Comparison of ENCODE assay signal across 8 cellular contexts in genomic region chr17:41967141-41967920, GRCh38. TPM values are rescaled to one million over a fixed set of nuclear protein-coding genes. Genes with fewer than 3 reads are reported as not detected.
DNase-seq lines count a peak whose midpoint lies in the region; ATAC-seq, FAIRE-seq and TF ChIP-seq lines count a peak whose summit lies in the region.

No MANE protein-coding gene starts in this region.

- intact Hi-C loops in pancreas (cut with DNase I) = loop anchor here in 1 of 3 donors (10.0 kb wide), 1 partner anchor 147 kb away; the partner anchor contains the start of gene DHX58

- no peaks in the 10 kb centered on the region for H3K9me3 Mint-ChIP-seq in activated T-helper 17 cell treated with anti-CD3 and anti-CD28 coated beads, Interleukin-2, amount 50 U/mL, for 72 hours

- H3K36me3 ChIP-seq in ACC112 (ENCODE audit: insufficient read depth, low read length) = peaks cover 18% of the 10 kb centered on the region; the same call in 1 of the 2 replicates
- peaks cover 0 to 8% (median 0%) of the 10 kb centered on the region in 3 donors for H3K36me3 ChIP-seq in pancreas

- H3K27me3 ChIP-seq in ACC112 (ENCODE audit: insufficient read depth, low read length) (no peaks in the 10 kb centered on the region), pancreas (no peaks in the 10 kb centered on the region)

- no peak for TF ChIP-seq CTCF in pancreas (IDR thresholded peaks at IDR 0.05)

- FAIRE-seq in frontal cortex (lab: Jason Lieb, UNC) (no peak), pancreas (lab: Jason Lieb, UNC) (no peak)

- H3K27ac Mint-ChIP-seq in activated T-helper 17 cell treated with anti-CD3 and anti-CD28 coated beads, Interleukin-2, amount 50 U/mL, for 72 hours = peak overlapping the region; percentile 80

- peaks cover 46% of the 10 kb centered on the region for H3K79me2 ChIP-seq in ACC112 (ENCODE audit: control insufficient read depth, insufficient read depth, low read length, unreplicated experiment)

- peak overlapping the region; percentile 62 for H2AFZ ChIP-seq in ACC112 (ENCODE audit: low read length, unreplicated experiment)

- H3K27ac ChIP-seq in ACC112 (ENCODE audit: low read depth, low read length) = peak overlapping the region; percentile 60
- peak overlapping the region; percentile 79 to 87 (median 82) for H3K27ac ChIP-seq in pancreas

- 4 to 8% methylated on average over 30 to 39 of the region's 39 CpGs for WGBS in pancreas, 2 donors

- DNase-seq in NAMALWA (ENCODE audit: low spot score) = peak; percentile 63
- peak; percentile 65 to 78 for DNase-seq in frontal cortex (ENCODE audit: low spot score in 2 of 2)
- DNase-seq in pancreas = peak; percentile 35 to 76 (median 54)
- no peak for DNase-seq in NCI-H524 treated with DMSO at 0.1 percent for 48 hours (lab: John Stamatoyannopoulos, UW)

- peak overlapping the region; percentile 75 for H3K4me3 Mint-ChIP-seq in activated T-helper 17 cell treated with anti-CD3 and anti-CD28 coated beads, Interleukin-2, amount 50 U/mL, for 72 hours

- H3K36me3 Mint-ChIP-seq in activated T-helper 17 cell treated with anti-CD3 and anti-CD28 coated beads, Interleukin-2, amount 50 U/mL, for 72 hours (ENCODE audit: low read depth) = peaks cover 47% of the 10 kb centered on the region

- no peaks in the 10 kb centered on the region for H3K27me3 Mint-ChIP-seq in activated T-helper 17 cell treated with anti-CD3 and anti-CD28 coated beads, Interleukin-2, amount 50 U/mL, for 72 hours

- peaks cover 13% of the 10 kb centered on the region for H3K4me1 Mint-ChIP-seq in activated T-helper 17 cell treated with anti-CD3 and anti-CD28 coated beads, Interleukin-2, amount 50 U/mL, for 72 hours

- peak overlapping the region; percentile 81 for H3K4me3 ChIP-seq in ACC112 (ENCODE audit: low read depth, low read length)
- H3K4me3 ChIP-seq in pancreas = peak overlapping the region; percentile 86 to 95 (median 90)

- H3K4me1 ChIP-seq in ACC112 (ENCODE audit: control insufficient read depth, insufficient read depth, low read length, unreplicated experiment) (peaks cover 26% of the 10 kb centered on the region), pancreas (peaks cover 14 to 35% (median 18%) of the 10 kb centered on the region in 3 donors)

- ATAC-seq in GM19023 (IDR thresholded peaks at IDR 0.05; ENCODE audit: unreplicated experiment) (peak; percentile 14), pancreas (peak in 3 of 4 donors; percentile 0 to 1 (median 0)), HG03139 (IDR thresholded peaks at IDR 0.05; ENCODE audit: unreplicated experiment) (no peak)
- peak; percentile 10 for ATAC-seq in activated T-helper 17 cell treated with anti-CD3 and anti-CD28 coated beads, Interleukin-2, amount 50 U/mL, for 72 hours (replicated peaks)

- H3K9me3 ChIP-seq in pancreas = no peaks in the 10 kb centered on the region

RNA-seq across cellular contexts. Expression of gene CNP, which starts 0.7 kb away (rescaled TPM):
- total RNA-seq in activated T-helper 17 cell treated with anti-CD3 and anti-CD28 coated beads, Interleukin-2, amount 50 U/mL, for 72 hours = 10 to 100 TPM; 51.4 to 82.9 TPM
- 50.5 TPM for total RNA-seq in frontal cortex
- 10 to 100 TPM; 26.3 to 45.8 (median 32.1) TPM for total RNA-seq in pancreas
- polyA plus RNA-seq in pancreas = 10 to 100 TPM; 26.4 to 34.4 TPM

RNA-seq across cellular contexts. Expression of gene ODAD4, which starts 36.9 kb away (rescaled TPM):
- under 1 TPM; 0.63 to 0.93 TPM for total RNA-seq in activated T-helper 17 cell treated with anti-CD3 and anti-CD28 coated beads, Interleukin-2, amount 50 U/mL, for 72 hours
- total RNA-seq in frontal cortex (3.3 TPM), pancreas (under 1 TPM; 0.20 to 0.98 (median 0.57) TPM)
- 1 to 10 TPM; 1.2 to 4.1 TPM for polyA plus RNA-seq in pancreas

RNA-seq across cellular contexts. Expression of gene ACLY, which starts 48.6 kb away (rescaled TPM):
- total RNA-seq in activated T-helper 17 cell treated with anti-CD3 and anti-CD28 coated beads, Interleukin-2, amount 50 U/mL, for 72 hours = 100 to 1,000 TPM in 1 of 2 donors, 10 to 100 TPM in 1; 95.4 to 222 TPM
- total RNA-seq in frontal cortex = 140 TPM
- total RNA-seq in pancreas = 100 to 1,000 TPM in 1 of 6 donors, 10 to 100 TPM in 5; 38.6 to 101 (median 58.3) TPM
- polyA plus RNA-seq in pancreas = 10 to 100 TPM; 22.0 to 68.7 TPM

RNA-seq across cellular contexts. Expression of gene DNAJC7, which starts 49.9 kb away (rescaled TPM):
- 100 to 1,000 TPM in 1 of 2 donors, 10 to 100 TPM in 1; 79.5 to 118 TPM for total RNA-seq in activated T-helper 17 cell treated with anti-CD3 and anti-CD28 coated beads, Interleukin-2, amount 50 U/mL, for 72 hours
- total RNA-seq in frontal cortex = 91.3 TPM
- total RNA-seq in pancreas = 10 to 100 TPM; 32.2 to 45.3 (median 37.3) TPM
- polyA plus RNA-seq in pancreas = 10 to 100 TPM; 53.4 to 63.6 TPM

RNA-seq across cellular contexts. Expression of gene NKIRAS2, which starts 52.6 kb away (rescaled TPM):
- total RNA-seq in activated T-helper 17 cell treated with anti-CD3 and anti-CD28 coated beads, Interleukin-2, amount 50 U/mL, for 72 hours = 10 to 100 TPM; 12.0 to 14.9 TPM
- 31.4 TPM for total RNA-seq in frontal cortex
- 10 to 100 TPM in 3 of 6 donors, 1 to 10 TPM in 3; 6.5 to 14.7 (median 10.7) TPM for total RNA-seq in pancreas
- 10 to 100 TPM; 11.7 to 14.1 TPM for polyA plus RNA-seq in pancreas
